Comparison of ENCODE assay signal across 8 cellular contexts in the genomic region with DNA sequence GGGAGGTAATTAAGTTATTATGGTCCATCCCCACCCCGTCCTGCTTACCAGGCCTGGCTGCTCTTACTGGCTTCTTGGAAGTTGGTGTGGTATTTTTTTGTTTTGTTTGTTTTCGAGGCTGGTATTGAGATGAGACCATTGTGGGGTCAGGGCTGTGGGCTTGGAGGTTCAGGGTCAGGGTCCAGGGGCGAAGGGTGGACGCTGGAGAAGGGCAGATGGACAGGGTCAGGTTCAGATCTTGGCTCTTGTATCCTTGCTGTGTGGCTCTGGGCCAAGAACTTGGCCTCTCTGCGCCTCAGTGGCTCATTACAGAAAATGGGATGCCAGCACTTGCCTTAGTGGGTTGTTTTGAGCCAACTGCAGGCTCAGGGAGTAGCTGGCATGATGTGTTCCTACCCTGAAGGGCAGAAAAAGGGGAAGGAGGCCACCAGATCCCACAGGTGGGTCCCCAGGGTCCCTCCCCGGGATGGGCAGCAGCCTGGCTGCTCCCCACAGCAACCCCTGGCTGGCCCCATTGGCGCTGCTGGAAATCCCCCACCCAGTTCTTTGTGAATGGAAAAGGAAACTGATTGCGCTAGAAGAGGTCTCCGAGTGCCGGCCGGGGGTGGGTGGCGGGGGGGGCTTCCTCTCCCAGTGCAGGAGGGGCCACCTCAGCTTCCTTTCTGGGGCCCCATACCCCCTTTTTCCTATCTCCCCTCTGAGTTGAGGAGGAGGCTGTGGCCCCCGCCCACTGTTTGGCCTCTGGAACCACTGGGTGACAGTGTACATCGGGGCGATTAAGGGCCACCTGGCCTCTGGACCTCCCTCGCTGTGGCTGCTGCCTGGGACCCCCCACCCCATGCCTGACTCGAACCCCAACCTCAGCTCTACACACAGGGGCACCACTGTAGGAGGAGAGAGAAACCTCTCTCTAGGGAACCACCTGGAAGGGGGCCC. TPM values are rescaled to one million over a fixed set of nuclear protein-coding genes. Genes with fewer than 3 reads are reported as not detected.
DNase-seq lines count a peak whose midpoint lies in the region; ATAC-seq, FAIRE-seq and TF ChIP-seq lines count a peak whose summit lies in the region.

No MANE protein-coding gene starts in this region.

- no peak for ATAC-seq in HG02840 (IDR thresholded peaks at IDR 0.05; ENCODE audit: low FRiP score, unreplicated experiment)
- no peak for ATAC-seq in GM18868 (IDR thresholded peaks at IDR 0.05; ENCODE audit: unreplicated experiment)

- H3K4me3 ChIP-seq in HUES64 (ENCODE audit: low read length) = no peak overlapping the region
- H3K4me3 ChIP-seq in kidney (ENCODE audit: low read length in 2 of 2) = no peak overlapping the region

- no peaks in the 10 kb centered on the region for H3K27me3 ChIP-seq in HUES64 (ENCODE audit: insufficient read depth, low read length)

- peak overlapping the region; percentile 29; the same call in 1 of the 2 replicates for H3K27ac ChIP-seq in HUES64 (ENCODE audit: low read depth, low read length)
- H3K27ac ChIP-seq in kidney (ENCODE audit: low read depth in 2 of 2, low read length in 2 of 2) = peak overlapping the region; percentile 86 to 87

- peak overlapping the region; percentile 75 for H3K4me3 Mint-ChIP-seq in activated T-cell treated with anti-CD3 and anti-CD28 coated beads, Interleukin-2, amount 50 U/mL, for 24 hours

- H3K4me1 ChIP-seq in HUES64 (ENCODE audit: insufficient read depth, low read length) (peaks cover 23% of the 10 kb centered on the region), kidney (ENCODE audit: control insufficient read depth in 1 of 2, insufficient read depth in 1 of 2, low read depth in 1 of 2, low read length in 2 of 2) (peaks cover 5 to 36% of the 10 kb centered on the region in 2 donors)

- 90% methylated on average over 16 of the region's 17 CpGs for WGBS in HUES64

- H3K36me3 ChIP-seq in HUES64 (ENCODE audit: insufficient read depth, low read length) (0 out of 2 replicates have a peak, but pooled peaks cover 4% of the 10 kb centered on the region), kidney (ENCODE audit: control insufficient read depth in 1 of 2, insufficient read depth in 2 of 2, low read length in 2 of 2) (no peaks in the 10 kb centered on the region)

- DNase-seq in activated T-cell treated with anti-CD3 and anti-CD28 coated beads, Interleukin-2, amount 50 U/mL, for 24 hours = peak; percentile 79
- DNase-seq in kidney = peak; percentile 67
- DNase-seq in stimulated activated naive CD4-positive, alpha-beta T cell (lab: John Stamatoyannopoulos, UW) = peak; percentile 50 to 76 (median 62)
- DNase-seq in dedifferentiated amniotic fluid mesenchymal stem cell (ENCODE audit: extremely low spot score) = no peak
- no peak for DNase-seq in middle frontal gyrus (ENCODE audit: extremely low spot score, low spot score)

- H3K27ac Mint-ChIP-seq in activated T-cell treated with anti-CD3 and anti-CD28 coated beads, Interleukin-2, amount 50 U/mL, for 24 hours = peak overlapping the region; percentile 94

- FAIRE-seq in kidney (lab: Jason Lieb, UNC) = no peak

- intact Hi-C loops in kidney (cut with DNase I) = no loop called here

- H3K9ac ChIP-seq in HUES64 (ENCODE audit: low read depth, low read length) (no peak overlapping the region), kidney (ENCODE audit: low read length in 2 of 2) (peak overlapping the region; percentile 24 to 29)

- no peaks in the 10 kb centered on the region for H3K9me3 Mint-ChIP-seq in activated T-cell treated with anti-CD3 and anti-CD28 coated beads, Interleukin-2, amount 50 U/mL, for 24 hours

- H3K27me3 Mint-ChIP-seq in activated T-cell treated with anti-CD3 and anti-CD28 coated beads, Interleukin-2, amount 50 U/mL, for 24 hours = no peaks in the 10 kb centered on the region

- H3K36me3 Mint-ChIP-seq in activated T-cell treated with anti-CD3 and anti-CD28 coated beads, Interleukin-2, amount 50 U/mL, for 24 hours (ENCODE audit: low read depth) = peaks cover 49% of the 10 kb centered on the region

- peaks cover 94% of the 10 kb centered on the region for H3K4me1 Mint-ChIP-seq in activated T-cell treated with anti-CD3 and anti-CD28 coated beads, Interleukin-2, amount 50 U/mL, for 24 hours (ENCODE audit: low read depth)

- no peak for TF ChIP-seq CTCF in kidney (IDR thresholded peaks at IDR 0.05; ENCODE audit: borderline replicate concordance, extremely low read depth, insufficient read depth)

- H3K9me3 ChIP-seq in HUES64 (ENCODE audit: insufficient read depth, low read depth, low read length) = no peaks in the 10 kb centered on the region
- H3K9me3 ChIP-seq in kidney (ENCODE audit: control insufficient read depth in 1 of 2, low read length in 2 of 2) = no peaks in the 10 kb centered on the region

RNA-seq across cellular contexts. Expression of gene SH2B3, which starts 25.0 kb away (rescaled TPM):
- polyA plus RNA-seq in HUES64 (2013, experiment 1 of 2) = 14.8 TPM
- 16.4 TPM for polyA plus RNA-seq in HUES64 (2013, experiment 2 of 2)
- total RNA-seq in kidney = 35.0 TPM
- 7.3 TPM for polyA plus RNA-seq in kidney (ENCODE audit: insufficient read depth, low read depth, low replicate concordance)

Comparison
In these comparisons a context has a peak if more than half of its experiments do, and no peak if none do; other contexts are left out.
1. DNase-seq: peak in activated T-cell treated with anti-CD3 and anti-CD28 coated beads, Interleukin-2, amount 50 U/mL, for 24 hours (single experiment), kidney (single experiment) and stimulated activated naive CD4-positive, alpha-beta T cell (6 of 6); none in dedifferentiated amniotic fluid mesenchymal stem cell (single experiment) and middle frontal gyrus (single experiment).